Comparison of ENCODE assay signal across 8 cellular contexts in the genomic region with DNA sequence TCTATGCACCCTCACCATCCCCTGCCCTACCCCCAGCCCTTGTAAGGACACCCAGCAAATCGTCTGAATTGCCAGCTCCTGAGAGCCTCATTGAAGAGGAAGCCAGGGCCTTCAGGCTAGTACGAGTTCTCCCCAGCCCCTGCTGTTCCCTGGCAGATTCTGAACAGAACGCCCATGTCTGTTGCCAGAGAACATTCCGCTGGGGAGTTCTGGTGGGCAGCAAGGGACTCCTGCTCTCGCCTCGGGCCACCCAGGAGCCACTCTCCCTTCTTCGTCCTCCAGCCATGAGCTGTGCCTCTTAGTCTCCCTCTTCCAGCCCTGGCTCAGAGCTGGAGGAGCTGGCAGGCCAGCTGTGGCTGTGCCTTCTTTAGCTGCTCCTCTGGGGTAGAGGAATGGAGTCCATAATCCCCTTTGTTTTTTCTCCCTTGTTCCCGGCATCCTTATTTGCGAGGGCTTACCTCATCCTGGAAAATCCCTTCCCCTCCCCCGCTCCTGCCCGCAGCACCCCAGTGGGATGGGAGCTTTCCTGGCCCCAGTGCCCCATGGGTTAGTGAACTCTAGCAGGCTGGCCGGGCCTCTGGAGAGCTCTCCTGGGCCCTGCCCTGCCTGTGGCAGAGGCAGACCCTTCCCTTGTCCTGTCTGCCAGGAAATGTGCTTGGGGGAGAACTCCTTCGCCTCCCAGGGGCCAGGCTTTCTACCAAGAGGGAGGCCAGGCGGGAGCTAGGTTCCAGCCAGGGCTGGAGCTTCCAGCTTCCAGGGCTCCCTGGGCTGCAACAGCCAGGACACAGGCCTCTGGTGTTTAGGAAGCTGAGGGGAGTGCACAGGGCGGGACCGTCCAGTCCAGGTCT. TPM values are rescaled to one million over a fixed set of nuclear protein-coding genes. Genes with fewer than 3 reads are reported as not detected.
DNase-seq lines count a peak whose midpoint lies in the region; ATAC-seq and TF ChIP-seq lines count a peak whose summit lies in the region.

No MANE protein-coding gene starts in this region.

- DNase-seq in GOT3 (lab: John Stamatoyannopoulos, UW) (peak; percentile 38), ascending aorta (ENCODE audit: low spot score in 2 of 2) (no peak), hypothalamus (lab: John Stamatoyannopoulos, UW) (peak in 27 of 51 donors; percentile 42 to 85 (median 70)), GM13976 (ENCODE audit: low spot score) (no peak), AML-193 (lab: John Stamatoyannopoulos, UW) (no peak)
- DNase-seq in activated effector memory CD4-positive, alpha-beta T cell treated with anti-CD3 and anti-CD28 coated beads, Interleukin-2, amount 50 U/mL, for 16 hours = no peak

- in situ Hi-C loops in GM13976 (cut with MboI; ENCODE audit: low sequenced_read_pairs, unreplicated experiment) = no loop called here

- H3K27ac ChIP-seq in ascending aorta (peak overlapping the region; percentile 92 to 95), skeletal muscle tissue (ENCODE audit: low read depth, low read length) (peak overlapping the region; percentile 85)

- H3K36me3 ChIP-seq in ascending aorta (peaks cover 0 to 6% of the 10 kb centered on the region in 2 donors), skeletal muscle tissue (ENCODE audit: control insufficient read depth in 3 of 3, insufficient read depth in 3 of 3, low read length in 3 of 3) (peaks cover 0 to 5% (median 3%) of the 10 kb centered on the region in 3 donors)

- H3K9me3 ChIP-seq in ascending aorta = no peaks in the 10 kb centered on the region
- no peaks in the 10 kb centered on the region for H3K9me3 ChIP-seq in skeletal muscle tissue (ENCODE audit: control insufficient read depth in 3 of 3, low read length in 3 of 3)

- peaks cover 38 to 74% of the 10 kb centered on the region in 2 donors for H3K4me1 ChIP-seq in ascending aorta
- H3K4me1 ChIP-seq in skeletal muscle tissue (ENCODE audit: control insufficient read depth in 3 of 3, insufficient read depth in 3 of 3, low read length in 3 of 3) = peaks cover 69 to 78% (median 69%) of the 10 kb centered on the region in 3 donors

- H3K27me3 ChIP-seq in ascending aorta (no peaks in the 10 kb centered on the region), skeletal muscle tissue (ENCODE audit: control insufficient read depth in 3 of 3, insufficient read depth in 3 of 3, low read length in 3 of 3) (no peaks in the 10 kb centered on the region)

- no peak for TF ChIP-seq CTCF in ascending aorta (IDR thresholded peaks at IDR 0.05)
- TF ChIP-seq CTCF in GM13976 (IDR thresholded peaks at IDR 0.05; ENCODE audit: borderline replicate concordance, control extremely low read depth, extremely low read depth, insufficient read depth, missing control alignments) = no peak

- H3K4me3 ChIP-seq in ascending aorta = no peak overlapping the region
- H3K4me3 ChIP-seq in skeletal muscle tissue (ENCODE audit: low read length in 3 of 3) = peak overlapping the region; percentile 13 to 32 (median 27)

- peak overlapping the region; percentile 52 to 77 (median 61) for H3K9ac ChIP-seq in skeletal muscle tissue (ENCODE audit: low read depth in 1 of 3, low read length in 3 of 3)

- intact Hi-C loops in ascending aorta (cut with DNase I) = no loop called here

- ATAC-seq in GM19463 (IDR thresholded peaks at IDR 0.05; ENCODE audit: unreplicated experiment) = no peak

RNA-seq across cellular contexts. Expression of a gene that starts 16.6 kb away (rescaled TPM):
- 216 TPM for total RNA-seq in ascending aorta
- total RNA-seq in skeletal muscle tissue = 44.4 TPM

Comparison
In these comparisons a context has a peak if more than half of its experiments do, and no peak if none do; other contexts are left out.
1. DNase-seq: peak in GOT3 (single experiment) and hypothalamus (27 of 51); none in ascending aorta (0 of 2), GM13976 (single experiment), AML-193 (0 of 2) and activated effector memory CD4-positive, alpha-beta T cell treated with anti-CD3 and anti-CD28 coated beads, Interleukin-2, amount 50 U/mL, for 16 hours (single experiment).
2. H3K4me3 ChIP-seq: peak in skeletal muscle tissue (3 of 3); none in ascending aorta (0 of 2).